In the genomic region with DNA sequence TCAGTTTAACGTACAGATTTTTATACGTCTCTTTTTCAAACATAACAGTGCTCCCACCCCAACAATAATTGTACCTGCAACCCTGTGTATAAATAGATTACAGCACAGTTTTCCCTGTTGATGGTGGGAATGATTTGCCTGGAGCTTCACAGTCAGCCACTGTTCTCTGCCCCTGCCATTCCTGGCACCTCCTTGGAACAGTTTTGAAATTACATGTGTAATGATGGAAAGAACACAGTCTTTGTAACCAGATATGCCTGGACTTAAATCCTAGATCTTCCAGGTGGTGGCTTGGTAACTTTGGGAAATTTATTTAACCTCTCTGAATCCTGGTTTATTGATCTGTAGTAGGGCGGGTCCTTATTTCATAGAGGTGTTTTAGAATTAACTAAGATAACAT, we compare ENCODE assay signal across 34 cellular contexts.
"Had no signal": no experiment of that assay in that cellular context is flagged by ENCODE, and none has a peak within 500 bp of the region (broad histone marks: within the 10 kb centered on the region; RNA-seq: fewer than 3 reads in every experiment).

No MANE protein-coding gene starts in this region.

- H3K4me2 ChIP-seq: KMS-11 had no signal

- H3K27ac ChIP-seq: KMS-11 had no signal

- H3K4me3 ChIP-seq: MG63 had no signal

- H3K27me3 ChIP-seq: MG63 had no signal

- H3K36me3 ChIP-seq: MG63 had no signal

- DNase-seq: Karpas-422, Kasumi-1, KG1, MG63, MM.1S, MV-4-11, NCI-H1048, NCI-H1092, NCI-H1092 treated with DMSO at 0.1 percent for 48 hours, NCI-H1105, NCI-H1105 treated with DMSO at 0.1 percent for 48 hours, NCI-H1417, NCI-H1417 treated with DMSO at 0.1 percent for 48 hours, NCI-H1436, NCI-H1436 treated with DMSO at 0.1 percent for 48 hours, NCI-H146, NCI-H1694, NCI-H1694 treated with DMSO at 0.1 percent for 48 hours, NCI-H187, NCI-H187 treated with DMSO at 0.1 percent for 48 hours, NCI-H1930, NCI-H2029, NCI-H2029 treated with DMSO at 0.1 percent for 48 hours, NCI-H2081, NCI-H2081 treated with DMSO at 0.1 percent for 48 hours, NCI-H2107, NCI-H2171, NCI-H2171 treated with DMSO at 0.1 percent for 48 hours, NCI-H2227 treated with DMSO at 0.1 percent for 48 hours, NCI-H226, NCI-H345, NCI-H446, NCI-H446 treated with DMSO at 0.1 percent for 48 hours had no signal

- H3K9ac ChIP-seq: KMS-11 had no signal
